In genomic region chr12:65740506-65740872, GRCh38 we compare ENCODE assay signal across 10 cellular contexts.
DNase-seq lines count a peak whose midpoint lies in the region; FAIRE-seq and TF ChIP-seq lines count a peak whose summit lies in the region.
"Had no signal": no experiment of that assay in that cellular context is flagged by ENCODE, and none has a peak within 500 bp of the region (broad histone marks: within the 10 kb centered on the region; RNA-seq: fewer than 3 reads in every experiment).

No MANE protein-coding gene starts in this region.

- H3K9me3 Mint-ChIP-seq in activated naive CD8-positive, alpha-beta T cell (ENCODE audit: low read depth), result no peaks in the 10 kb centered on the region

- no peak overlapping the region for H3K27ac Mint-ChIP-seq in activated naive CD8-positive, alpha-beta T cell

- peak overlapping the region; percentile 72 for H3K4me3 ChIP-seq in ACC112 (ENCODE audit: low read depth, low read length)
- peak overlapping the region; percentile 51; the same call in 1 of the 2 replicates for H3K4me3 ChIP-seq in H7 (ENCODE audit: insufficient read depth, low read depth, low read length)
- peak overlapping the region; percentile 56 for H3K4me3 ChIP-seq in kidney epithelial cell (ENCODE audit: low read depth, low read length)

- peak overlapping the region; percentile 25; the same call in 1 of the 2 replicates for H3K27ac ChIP-seq in ACC112 (ENCODE audit: low read depth, low read length)
- H3K27ac ChIP-seq: stomach had no signal

- DNase-seq in H7 (peak; percentile 19), kidney epithelial cell (ENCODE audit: low read depth) (no peak), urothelium cell line (ENCODE audit: low spot score) (no peak), GM13977 (ENCODE audit: low spot score) (no peak), GDM1 (lab: John Stamatoyannopoulos, UW) (no peak), DMS53 treated with DMSO at 0.1 percent for 48 hours (lab: John Stamatoyannopoulos, UW; ENCODE audit: unreplicated experiment) (no peak)
- DNase-seq: activated CD4-positive, alpha-beta T cell treated with anti-CD3 and anti-CD28 coated beads, Interleukin-2, amount 50 U/mL, for 4 hours; stomach had no signal

- no peaks in the 10 kb centered on the region for H3K36me3 ChIP-seq in ACC112 (ENCODE audit: insufficient read depth, low read length)
- no peaks in the 10 kb centered on the region for H3K36me3 ChIP-seq in H7 (replicated peaks; ENCODE audit: control insufficient read depth, insufficient read depth, low read length)
- no peaks in the 10 kb centered on the region for H3K36me3 ChIP-seq in kidney epithelial cell (ENCODE audit: control insufficient read depth, insufficient read depth, low read length)
- H3K36me3 ChIP-seq: stomach had no signal

- H3K4me1 Mint-ChIP-seq in activated naive CD8-positive, alpha-beta T cell (ENCODE audit: low read depth), result peaks cover 18% of the 10 kb centered on the region

- H3K27me3 Mint-ChIP-seq in activated naive CD8-positive, alpha-beta T cell, result peaks cover 17% of the 10 kb centered on the region

- H3K36me3 Mint-ChIP-seq in activated naive CD8-positive, alpha-beta T cell, result no peaks in the 10 kb centered on the region

- TF ChIP-seq CTCF in kidney epithelial cell (IDR thresholded peaks at IDR 0.05; ENCODE audit: insufficient read depth, low read length, poor library complexity, severe bottlenecking) (no peak), GM13977 (IDR thresholded peaks at IDR 0.05; ENCODE audit: extremely low read depth, insufficient read depth, missing control alignments) (no peak)

- in situ Hi-C loops in GM13977 (cut with MboI; ENCODE audit: low pct_unique_long_range_greater_than_20kb, low sequenced_read_pairs, unreplicated experiment), result no loop called here

- H3K4me1 ChIP-seq in ACC112 (ENCODE audit: control insufficient read depth, insufficient read depth, low read length, unreplicated experiment), result peaks cover 12% of the 10 kb centered on the region

- H2AFZ ChIP-seq in ACC112 (ENCODE audit: low read length, unreplicated experiment), result no peak overlapping the region

- H3K4me3 Mint-ChIP-seq in activated naive CD8-positive, alpha-beta T cell, result peak overlapping the region; percentile 79

- peaks cover 4% of the 10 kb centered on the region for H3K79me2 ChIP-seq in ACC112 (ENCODE audit: control insufficient read depth, insufficient read depth, low read length, unreplicated experiment)

- H3K27me3 ChIP-seq in ACC112 (ENCODE audit: insufficient read depth, low read length) (no peaks in the 10 kb centered on the region), H7 (ENCODE audit: control insufficient read depth, insufficient read depth, low read length) (peaks cover 2% of the 10 kb centered on the region; the same call in 1 of the 2 replicates), kidney epithelial cell (ENCODE audit: control insufficient read depth, insufficient read depth, low read length) (no peaks in the 10 kb centered on the region)

- no peak for FAIRE-seq in urothelium cell line (lab: Jason Lieb, UNC)
